ENCODE assay signal across 15 cellular contexts in genomic region chr3:187987162-187987561, GRCh38.
DNase-seq lines count a peak whose midpoint lies in the region; ATAC-seq, FAIRE-seq and TF ChIP-seq lines count a peak whose summit lies in the region.
"Had no signal": no experiment of that assay in that cellular context is flagged by ENCODE, and none has a peak within 500 bp of the region (broad histone marks: within the 10 kb centered on the region; RNA-seq: fewer than 3 reads in every experiment).

No MANE protein-coding gene starts in this region.

- H3K27ac Mint-ChIP-seq in activated T-cell treated with anti-CD3 and anti-CD28 coated beads, Interleukin-2, amount 50 U/mL, for 24 hours: peak overlapping the region; percentile 82
- peak overlapping the region; percentile 14 for H3K27ac Mint-ChIP-seq in central memory CD8-positive, alpha-beta T cell (ENCODE audit: low read depth)
- H3K27ac Mint-ChIP-seq: activated naive CD4-positive, alpha-beta T cell treated with anti-CD3 and anti-CD28 coated beads, Interleukin-2, amount 10 ng/mL, durations not matched to agents 7 days and 5 days had no signal

- no peaks in the 10 kb centered on the region for H3K27me3 Mint-ChIP-seq in activated T-cell treated with anti-CD3 and anti-CD28 coated beads, Interleukin-2, amount 50 U/mL, for 24 hours
- no peaks in the 10 kb centered on the region for H3K27me3 Mint-ChIP-seq in central memory CD8-positive, alpha-beta T cell

- DNase-seq in activated T-cell treated with anti-CD3 and anti-CD28 coated beads, Interleukin-2, amount 50 U/mL, for 24 hours: no peak
- DNase-seq in activated T-cell treated with anti-CD3 and anti-CD28 coated beads, Interleukin-2, amount 50 U/mL, for 1 hour: no peak
- DNase-seq in central memory CD8-positive, alpha-beta T cell (ENCODE audit: low spot score in 2 of 2): no peak
- DNase-seq in gastrocnemius medialis (no peak), substantia nigra (lab: John Stamatoyannopoulos, UW) (no peak), prostate gland (ENCODE audit: low spot score) (no peak), kidney (no peak)
- DNase-seq: NCI-H2171, stomach, T-helper 9 cell had no signal

- H3K4me2 ChIP-seq in Loucy (ENCODE audit: low read depth, low read length, poor library complexity, severe bottlenecking): peak overlapping the region; percentile 68

- peak overlapping the region; percentile 28; the same call in 1 of the 2 replicates for H2AFZ ChIP-seq in Loucy (ENCODE audit: low read length)

- H4K20me1 ChIP-seq in Loucy (ENCODE audit: insufficient read depth, low read length, poor library complexity, severe bottlenecking): no peaks in the 10 kb centered on the region

- no peaks in the 10 kb centered on the region for H3K27me3 ChIP-seq in Loucy (ENCODE audit: insufficient read depth, low read length, poor library complexity, severe bottlenecking)
- no peaks in the 10 kb centered on the region for H3K27me3 ChIP-seq in gastrocnemius medialis
- H3K27me3 ChIP-seq in prostate gland (replicated peaks; ENCODE audit: insufficient read depth): no peaks in the 10 kb centered on the region
- H3K27me3 ChIP-seq: stomach, vagina had no signal

- H3K4me3 Mint-ChIP-seq in activated T-cell treated with anti-CD3 and anti-CD28 coated beads, Interleukin-2, amount 50 U/mL, for 24 hours: no peak overlapping the region
- peak overlapping the region; percentile 14 for H3K4me3 Mint-ChIP-seq in central memory CD8-positive, alpha-beta T cell
- H3K4me3 Mint-ChIP-seq: activated naive CD4-positive, alpha-beta T cell treated with anti-CD3 and anti-CD28 coated beads, Interleukin-2, amount 10 ng/mL, durations not matched to agents 7 days and 5 days had no signal

- in situ Hi-C loops in gastrocnemius medialis (cut with MboI; ENCODE audit: low sequenced_read_pairs in 4 of 4): no loop called here

- H3K9ac ChIP-seq in Loucy (ENCODE audit: low read depth, low read length, poor library complexity, severe bottlenecking) (peak overlapping the region; percentile 60), kidney (ENCODE audit: low read length in 2 of 2) (no peak overlapping the region)

- H3K36me3 Mint-ChIP-seq in activated T-cell treated with anti-CD3 and anti-CD28 coated beads, Interleukin-2, amount 50 U/mL, for 24 hours (ENCODE audit: low read depth): no peaks in the 10 kb centered on the region
- H3K36me3 Mint-ChIP-seq in central memory CD8-positive, alpha-beta T cell (ENCODE audit: insufficient read depth): peaks cover 1% of the 10 kb centered on the region

- H3K9me3 ChIP-seq in Loucy (ENCODE audit: insufficient read depth, low read depth, low read length) (no peaks in the 10 kb centered on the region), gastrocnemius medialis (no peaks in the 10 kb centered on the region), prostate gland (no peaks in the 10 kb centered on the region), kidney (ENCODE audit: control insufficient read depth in 1 of 2, low read length in 2 of 2) (no peaks in the 10 kb centered on the region)
- H3K9me3 ChIP-seq: HAP-1, stomach, vagina had no signal

- peak overlapping the region in 3 of 4 donors; percentile 24 to 68 (median 57) for H3K27ac ChIP-seq in gastrocnemius medialis
- no peak overlapping the region for H3K27ac ChIP-seq in substantia nigra (ENCODE audit: low read depth, low read length, poor library complexity, severe bottlenecking)
- H3K27ac ChIP-seq in prostate gland: no peak overlapping the region
- H3K27ac ChIP-seq in kidney (ENCODE audit: low read depth in 2 of 2, low read length in 2 of 2): no peak overlapping the region
- H3K27ac ChIP-seq: cardiac muscle cell, stomach, vagina had no signal

- 85% methylated on average over 3 of the region's 3 CpGs for WGBS in prostate gland

- no peak for FAIRE-seq in kidney (lab: Jason Lieb, UNC)

- no peak for TF ChIP-seq CTCF in Loucy (conservative IDR thresholded peaks at IDR 0.05; ENCODE audit: low read length)
- no peak for TF ChIP-seq CTCF in gastrocnemius medialis (IDR thresholded peaks at IDR 0.05 in 4 of 5, conservative IDR thresholded peaks at IDR 0.05 in 1 of 5)
- TF ChIP-seq CTCF in prostate gland (IDR thresholded peaks at IDR 0.05): no peak
- TF ChIP-seq CTCF in kidney (IDR thresholded peaks at IDR 0.05; ENCODE audit: borderline replicate concordance, extremely low read depth, insufficient read depth): no peak

- H3K4me1 Mint-ChIP-seq in activated T-cell treated with anti-CD3 and anti-CD28 coated beads, Interleukin-2, amount 50 U/mL, for 24 hours (ENCODE audit: low read depth): peaks cover 55% of the 10 kb centered on the region
- peaks cover 35% of the 10 kb centered on the region for H3K4me1 Mint-ChIP-seq in central memory CD8-positive, alpha-beta T cell

- TF ChIP-seq POLR2A in gastrocnemius medialis (IDR thresholded peaks at IDR 0.05): no peak
- TF ChIP-seq POLR2A in prostate gland (IDR thresholded peaks at IDR 0.05): no peak

- H3K4me3 ChIP-seq in Loucy (ENCODE audit: low read length, poor library complexity, severe bottlenecking): peak overlapping the region; percentile 37
- no peak overlapping the region for H3K4me3 ChIP-seq in gastrocnemius medialis
- H3K4me3 ChIP-seq in prostate gland: no peak overlapping the region
- H3K4me3 ChIP-seq in kidney (ENCODE audit: low read length in 2 of 2): no peak overlapping the region
- H3K4me3 ChIP-seq: cardiac muscle cell, HAP-1, stomach, vagina had no signal

- H3F3A ChIP-seq in Loucy (ENCODE audit: low read depth): no peaks in the 10 kb centered on the region

- H3K36me3 ChIP-seq in Loucy (ENCODE audit: insufficient read depth, low read length): no peaks in the 10 kb centered on the region
- no peaks in the 10 kb centered on the region for H3K36me3 ChIP-seq in gastrocnemius medialis
- H3K36me3 ChIP-seq in prostate gland: no peaks in the 10 kb centered on the region
- no peaks in the 10 kb centered on the region for H3K36me3 ChIP-seq in kidney (ENCODE audit: control insufficient read depth in 1 of 2, insufficient read depth in 2 of 2, low read length in 2 of 2)
- H3K36me3 ChIP-seq: cardiac muscle cell, HAP-1, stomach, vagina had no signal

- peaks cover 8% of the 10 kb centered on the region for H3K9me3 Mint-ChIP-seq in activated T-cell treated with anti-CD3 and anti-CD28 coated beads, Interleukin-2, amount 50 U/mL, for 24 hours
- H3K9me3 Mint-ChIP-seq in central memory CD8-positive, alpha-beta T cell: no peaks in the 10 kb centered on the region

- ATAC-seq in central memory CD8-positive, alpha-beta T cell (replicated peaks; ENCODE audit: extremely low read depth, poor library complexity, severe bottlenecking): no peak
- ATAC-seq in gastrocnemius medialis: no peak

- no peaks in the 10 kb centered on the region for H3K9me2 ChIP-seq in Loucy (replicated peaks; ENCODE audit: low read depth, low read length)

- no peaks in the 10 kb centered on the region for H3K79me2 ChIP-seq in Loucy (ENCODE audit: insufficient read depth, low read length)

- H3K4me1 ChIP-seq in Loucy (ENCODE audit: insufficient read depth, low read length, poor library complexity, severe bottlenecking) (peaks cover 70% of the 10 kb centered on the region), gastrocnemius medialis (peaks cover 33% of the 10 kb centered on the region in 2 donors), prostate gland (replicated peaks) (no peaks in the 10 kb centered on the region), kidney (ENCODE audit: control insufficient read depth in 1 of 2, insufficient read depth in 1 of 2, low read depth in 1 of 2, low read length in 2 of 2) (peaks cover 0 to under 1% of the 10 kb centered on the region in 2 donors)
- H3K4me1 ChIP-seq: vagina had no signal

- intact Hi-C loops in gastrocnemius medialis (cut with DNase I; ENCODE audit: low total_unique reads): no loop called here
- intact Hi-C loops in prostate gland (cut with DNase I): no loop called here
- intact Hi-C loops in kidney (cut with DNase I): no loop called here

Comparison
In these comparisons a context has a peak if more than half of its experiments do, and no peak if none do; other contexts are left out.
1. H3K27ac ChIP-seq: peak in gastrocnemius medialis (3 of 4); none in substantia nigra (single experiment), prostate gland (0 of 2) and kidney (0 of 2).